Comparison of ENCODE assay signal across 23 cellular contexts in the genomic region with DNA sequence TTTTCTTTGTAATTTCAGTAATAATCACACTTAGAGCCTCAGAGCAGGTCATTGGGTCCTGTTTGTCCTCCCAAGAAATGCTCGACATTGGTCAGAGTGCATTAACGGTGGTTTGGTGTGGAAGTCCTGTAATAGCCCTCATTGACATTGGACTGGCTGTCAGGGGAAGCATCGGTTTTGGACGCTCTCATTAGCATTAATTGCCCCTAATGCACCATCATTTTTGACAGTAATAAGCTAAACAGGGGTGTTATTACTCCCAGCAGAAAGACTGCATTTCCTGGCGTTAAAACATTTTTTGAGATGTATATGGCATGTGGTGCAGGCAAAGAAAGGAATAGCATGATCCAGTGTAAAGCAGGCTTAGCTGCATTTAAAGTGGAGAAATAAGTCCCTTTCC. TPM values are rescaled to one million over a fixed set of nuclear protein-coding genes. Genes with fewer than 3 reads are reported as not detected.
DNase-seq lines count a peak whose midpoint lies in the region; ATAC-seq and TF ChIP-seq lines count a peak whose summit lies in the region.
"Had no signal": no experiment of that assay in that cellular context is flagged by ENCODE, and none has a peak within 500 bp of the region (broad histone marks: within the 10 kb centered on the region; RNA-seq: fewer than 3 reads in every experiment).

No MANE protein-coding gene starts in this region.

- H3K27ac ChIP-seq in muscle layer of colon (ENCODE audit: low read depth, low read length) = peak overlapping the region; percentile 59
- H3K27ac ChIP-seq in transverse colon = peak overlapping the region; percentile 10 to 56 (median 38)
- no peak overlapping the region for H3K27ac ChIP-seq in prostate gland
- H3K27ac ChIP-seq: RWPE1 had no signal

- H3K4me1 ChIP-seq in adipocyte (ENCODE audit: control insufficient read depth, insufficient read depth, low read length) = peaks cover 52% of the 10 kb centered on the region
- peaks cover 35% of the 10 kb centered on the region for H3K4me1 ChIP-seq in muscle layer of colon (ENCODE audit: insufficient read depth, low read length)
- H3K4me1 ChIP-seq in transverse colon = peaks cover 0 to 28% (median 15%) of the 10 kb centered on the region in 4 donors
- H3K4me1 ChIP-seq in prostate gland (replicated peaks) = no peaks in the 10 kb centered on the region

- no peak for TF ChIP-seq POLR2A in transverse colon (IDR thresholded peaks at IDR 0.05)
- no peak for TF ChIP-seq POLR2A in prostate gland (IDR thresholded peaks at IDR 0.05)

- in situ Hi-C loops in transverse colon (cut with MboI; ENCODE audit: low pct_ligation_motif_present in 1 of 4, low pct_unique_long_range_greater_than_20kb in 1 of 4, low sequenced_read_pairs in 3 of 4) = no loop called here

- H3K36me3 ChIP-seq in adipocyte (ENCODE audit: control insufficient read depth, insufficient read depth, low read length, severe bottlenecking) (peaks cover 31% of the 10 kb centered on the region), muscle layer of colon (ENCODE audit: insufficient read depth, low read length) (peaks cover 15% of the 10 kb centered on the region), transverse colon (peaks cover 0 to 44% (median 14%) of the 10 kb centered on the region in 4 donors), prostate gland (peaks cover 0 to 9% of the 10 kb centered on the region in 2 donors)

- H3K4me3 ChIP-seq in adipocyte (ENCODE audit: low read length) (peak overlapping the region; percentile 36), muscle layer of colon (ENCODE audit: low read depth in 1 of 2, low read length in 2 of 2) (no peak overlapping the region), transverse colon (no peak overlapping the region), prostate gland (no peak overlapping the region)
- H3K4me3 ChIP-seq: lung had no signal

- H3K9me3 ChIP-seq in adipocyte (ENCODE audit: control insufficient read depth, low read length) (no peaks in the 10 kb centered on the region), muscle layer of colon (ENCODE audit: low read length) (no peaks in the 10 kb centered on the region), transverse colon (no peaks in the 10 kb centered on the region), prostate gland (no peaks in the 10 kb centered on the region)

- H3K9ac ChIP-seq in adipocyte (ENCODE audit: low read length) (peak overlapping the region; percentile 52), muscle layer of colon (ENCODE audit: low read length) (no peak overlapping the region)

- ATAC-seq in GM21381 (IDR thresholded peaks at IDR 0.05; ENCODE audit: unreplicated experiment) = no peak
- ATAC-seq: activated CD4-positive, CD25-positive, alpha-beta regulatory T cell treated with anti-CD3 and anti-CD28 coated beads, Interleukin-2, amount 50 U/mL, for 24 hours; stimulated activated naive B cell treated with anti-CD40 and anti-IgM and Interleukin-4, amounts not matched to agents 10 μg/mL and 1 μg/mL and 100 μg/mL, for 72 hours had no signal

- WGBS in transverse colon (ENCODE audit: low coverage in 1 of 2), 2 donors = 0 to 87% methylated on average over 1 to 5 of the region's 5 CpGs
- 69% methylated on average over 5 of the region's 5 CpGs for WGBS in prostate gland

- H3K27me3 ChIP-seq in adipocyte (replicated peaks; ENCODE audit: control insufficient read depth, insufficient read depth, low read length) (no peaks in the 10 kb centered on the region), muscle layer of colon (ENCODE audit: control insufficient read depth in 1 of 2, insufficient read depth in 2 of 2, low read length in 2 of 2) (no peaks in the 10 kb centered on the region), transverse colon (no peaks in the 10 kb centered on the region), prostate gland (replicated peaks; ENCODE audit: insufficient read depth) (no peaks in the 10 kb centered on the region)

- intact Hi-C loops in transverse colon (cut with DNase I; ENCODE audit: low total_unique reads) = no loop called here
- intact Hi-C loops in prostate gland (cut with DNase I) = no loop called here

- no peak for TF ChIP-seq CTCF in transverse colon (IDR thresholded peaks at IDR 0.05)
- TF ChIP-seq CTCF in prostate gland (IDR thresholded peaks at IDR 0.05) = no peak

- DNase-seq in NCI-H1436 treated with DMSO at 0.1 percent for 48 hours (lab: John Stamatoyannopoulos, UW) (peak; percentile 23), NCI-H1436 (lab: John Stamatoyannopoulos, UW) (no peak), adipocyte (ENCODE audit: low read depth) (no peak), transverse colon (no peak), GOT3 (lab: John Stamatoyannopoulos, UW) (no peak), prostate gland (ENCODE audit: low spot score) (no peak)
- DNase-seq: 8988T; activated T-cell treated with anti-CD3 and anti-CD28 coated beads, Interleukin-2, amount 50 U/mL, for 48 hours; hippocampal formation; naive B cell; NCI-H2171 treated with DMSO at 0.1 percent for 48 hours; NCI-H69; posterior cingulate gyrus; stimulated activated CD4-positive, alpha-beta T cell treated with anti-CD3 and anti-CD28 coated beads, Interleukin-2, amount 100 ng/mL, for 24 hours; stimulated activated naive B cell treated with anti-CD40 and anti-IgM and Interleukin-4, amounts not matched to agents 10 μg/mL and 1 μg/mL and 100 μg/mL, for 72 hours had no signal

- TF ChIP-seq EP300 in transverse colon (IDR thresholded peaks at IDR 0.05; ENCODE audit: low read depth) = no peak

RNA-seq across cellular contexts. Expression of a gene that starts 40.9 kb away (rescaled TPM):
- total RNA-seq in transverse colon (10 to 100 TPM in 1 of 4 donors, 1 to 10 TPM in 3; 2.2 to 18.0 (median 3.5) TPM), prostate gland (10 to 100 TPM in 1 of 2 donors, 1 to 10 TPM in 1; 5.2 to 16.7 TPM)

RNA-seq across cellular contexts. Expression of a gene that starts 41.1 kb away (rescaled TPM):
- total RNA-seq in transverse colon (100 to 1,000 TPM in 2 of 4 donors, 10 to 100 TPM in 2; 82.3 to 196 (median 105) TPM), prostate gland (100 to 1,000 TPM; 246 to 267 TPM)

RNA-seq across cellular contexts. Expression of a gene that starts 41.4 kb away (rescaled TPM):
- total RNA-seq in transverse colon = not detected
- total RNA-seq in prostate gland = not detected
- total RNA-seq: Daoy, LHCN-M2, lung, skeletal muscle tissue had no signal

Comparison
In these comparisons a context has a peak if more than half of its experiments do, and no peak if none do; other contexts are left out.
1. H3K27ac ChIP-seq: peak in muscle layer of colon (single experiment) and transverse colon (4 of 4); none in prostate gland (0 of 2).